19 cellular contexts compared by ENCODE assay signal in genomic region chr18:31976242-31976641, GRCh38. TPM values are rescaled to one million over a fixed set of nuclear protein-coding genes. Genes with fewer than 3 reads are reported as not detected.
DNase-seq lines count a peak whose midpoint lies in the region; ATAC-seq, FAIRE-seq and TF ChIP-seq lines count a peak whose summit lies in the region.
"Had no signal": no experiment of that assay in that cellular context is flagged by ENCODE, and none has a peak within 500 bp of the region (broad histone marks: within the 10 kb centered on the region; RNA-seq: fewer than 3 reads in every experiment).

No MANE protein-coding gene starts in this region.

- H2BK15ac ChIP-seq in neuronal stem cell (ENCODE audit: low read length), result no peak overlapping the region

- no peak overlapping the region for H3K4me3 Mint-ChIP-seq in GM23338
- H3K4me3 Mint-ChIP-seq: CD4-positive, alpha-beta memory T cell; HFFc6 had no signal

- H2AFZ ChIP-seq in GM23338 (peak overlapping the region; percentile 72), neuronal stem cell (ENCODE audit: low read length) (no peak overlapping the region)
- H2AFZ ChIP-seq: GM23248 had no signal

- peak; percentile 7 for FAIRE-seq in bronchial epithelial cell (lab: Jason Lieb, UNC)
- FAIRE-seq: G401.6, GM12892, H54 had no signal

- peaks cover 46% of the 10 kb centered on the region for H3K36me3 Mint-ChIP-seq in GM23338 (ENCODE audit: low read depth)

- no CpG with 5 or more reads among the region's 3 CpGs for WGBS in neuronal stem cell (ENCODE audit: extremely low coverage in 2 of 2, insufficient read length in 2 of 2, insufficient replicate concordance in 1 of 2), 2 donors

- H3K27ac Mint-ChIP-seq in GM23338, result no peak overlapping the region
- H3K27ac Mint-ChIP-seq: CD4-positive, alpha-beta memory T cell; HFFc6 had no signal

- H3K9me3 Mint-ChIP-seq in GM23338, result peaks cover 77% of the 10 kb centered on the region

- no peak overlapping the region for H3K4ac ChIP-seq in neuronal stem cell (ENCODE audit: low read length)

- no peaks in the 10 kb centered on the region for H3K4me1 Mint-ChIP-seq in GM23338

- no peak for ATAC-seq in GM23338
- no peak for ATAC-seq in GM21423 (IDR thresholded peaks at IDR 0.05; ENCODE audit: unreplicated experiment)

- no peak overlapping the region for H3K27ac ChIP-seq in GM23338 (ENCODE audit: low read depth)
- H3K27ac ChIP-seq in neuronal stem cell (replicated peaks; ENCODE audit: low read length), result no peak overlapping the region
- H3K27ac ChIP-seq: GM23248 had no signal

- H3K23ac ChIP-seq in neuronal stem cell (ENCODE audit: low read depth, low read length, poor library complexity), result no peak overlapping the region

- no peak overlapping the region for H3K4me3 ChIP-seq in GM23338
- H3K4me3 ChIP-seq in bronchial epithelial cell (ENCODE audit: low read depth, low read length), result no peak overlapping the region
- H3K4me3 ChIP-seq in neuronal stem cell (ENCODE audit: low read length in 2 of 2), result no peak overlapping the region
- H3K4me3 ChIP-seq: GM23248, HAP-1 had no signal

- H4K8ac ChIP-seq in neuronal stem cell (ENCODE audit: low read depth, low read length), result no peak overlapping the region

- H2BK5ac ChIP-seq in neuronal stem cell (ENCODE audit: low read length), result no peak overlapping the region

- DNase-seq in GM23338 (ENCODE audit: low spot score), result no peak
- peak; percentile 34 for DNase-seq in NCI-H146 (lab: John Stamatoyannopoulos, UW)
- no peak for DNase-seq in bronchial epithelial cell (ENCODE audit: low read depth)
- peak; percentile 40 for DNase-seq in left kidney (ENCODE audit: low read depth, low spot score)
- DNase-seq in COLO829 (ENCODE audit: low spot score), result no peak
- DNase-seq in neuronal stem cell (ENCODE audit: low spot score), result no peak
- no peak for DNase-seq in NCI-H510A treated with DMSO at 0.1 percent for 48 hours (lab: John Stamatoyannopoulos, UW)
- DNase-seq: C1 segment of cervical spinal cord; Caco-2; CD4-positive, alpha-beta memory T cell; DMS153; DND-41; GM23248; HFFc6 had no signal

- H3K9me2 ChIP-seq in GM23338 (ENCODE audit: insufficient read depth), result peaks cover 2% of the 10 kb centered on the region; the same call in 1 of the 2 replicates

- no peaks in the 10 kb centered on the region for H3F3A ChIP-seq in GM23338 (replicated peaks; ENCODE audit: low read depth)

- H3K27me3 ChIP-seq in GM23338 (ENCODE audit: insufficient read depth) (no peaks in the 10 kb centered on the region), bronchial epithelial cell (ENCODE audit: control insufficient read depth, insufficient read depth, low read length) (no peaks in the 10 kb centered on the region), neuronal stem cell (ENCODE audit: control insufficient read depth in 3 of 3, insufficient read depth in 3 of 3, low read depth in 1 of 3, low read length in 3 of 3) (no peaks in the 10 kb centered on the region)

- no peaks in the 10 kb centered on the region; the same call in 1 of the 2 replicates for H3K36me3 ChIP-seq in GM23338 (ENCODE audit: insufficient read depth)
- no peaks in the 10 kb centered on the region for H3K36me3 ChIP-seq in bronchial epithelial cell (ENCODE audit: control insufficient read depth, insufficient read depth, low read length)
- no peaks in the 10 kb centered on the region for H3K36me3 ChIP-seq in neuronal stem cell (replicated peaks in 1 of 2; ENCODE audit: control insufficient read depth in 2 of 2, insufficient read depth in 2 of 2, low read length in 2 of 2)
- H3K36me3 ChIP-seq: HAP-1 had no signal

- no peak overlapping the region for H3K9ac ChIP-seq in neuronal stem cell (ENCODE audit: low read depth, low read length, poor library complexity)
- H3K9ac ChIP-seq: GM23248 had no signal

- H3K79me2 ChIP-seq in GM23338 (replicated peaks; ENCODE audit: insufficient read depth), result no peaks in the 10 kb centered on the region

- peaks cover 4 to 8% of the 10 kb centered on the region in 2 donors for H3K9me3 ChIP-seq in neuronal stem cell (replicated peaks in 1 of 2; ENCODE audit: control insufficient read depth in 2 of 2, insufficient read depth in 1 of 2, low read depth in 1 of 2, low read length in 2 of 2)
- H3K9me3 ChIP-seq: Caco-2 had no signal

- H3K18ac ChIP-seq in neuronal stem cell (ENCODE audit: low read length), result no peak overlapping the region

- H3K27me3 Mint-ChIP-seq in GM23338 (ENCODE audit: insufficient read depth, low read depth, poor library complexity), result peaks cover 5% of the 10 kb centered on the region
- H3K27me3 Mint-ChIP-seq: CD4-positive, alpha-beta memory T cell had no signal

- H3K4me2 ChIP-seq in GM23338 (no peak overlapping the region), neuronal stem cell (ENCODE audit: insufficient read depth, low read length, poor library complexity, severe bottlenecking) (no peak overlapping the region)

- no peak overlapping the region for H3K14ac ChIP-seq in neuronal stem cell (ENCODE audit: low read length)

- no peak for TF ChIP-seq CTCF in GM23338 (conservative IDR thresholded peaks at IDR 0.05; ENCODE audit: low read depth in 2 of 2)
- TF ChIP-seq CTCF in bronchial epithelial cell (IDR thresholded peaks at IDR 0.05; ENCODE audit: insufficient read depth, low read length, severe bottlenecking), result no peak

- H3K4me1 ChIP-seq in GM23338 (ENCODE audit: insufficient read depth) (no peaks in the 10 kb centered on the region), neuronal stem cell (ENCODE audit: control insufficient read depth in 2 of 2, insufficient read depth in 1 of 2, low read depth in 1 of 2, low read length in 2 of 2) (no peaks in the 10 kb centered on the region)
- H3K4me1 ChIP-seq: Caco-2 had no signal

- H4K20me1 ChIP-seq in GM23338 (replicated peaks; ENCODE audit: insufficient read depth), result no peaks in the 10 kb centered on the region

- no peak overlapping the region for H2BK12ac ChIP-seq in neuronal stem cell (ENCODE audit: low read length)

- H2AK5ac ChIP-seq in neuronal stem cell (ENCODE audit: low read depth, low read length), result no peak overlapping the region

- no peak overlapping the region for H4K91ac ChIP-seq in neuronal stem cell (ENCODE audit: low read depth, low read length, poor library complexity)

- H3K79me1 ChIP-seq in neuronal stem cell (ENCODE audit: low read depth, low read length), result no peaks in the 10 kb centered on the region

- H2BK120ac ChIP-seq in neuronal stem cell (ENCODE audit: low read depth, low read length), result no peak overlapping the region

TF ChIP-seq in GM23338, 12 proteins besides CTCF, POLR2A, EP300 and RAD21 (continues in another document):
- no peak for TF ChIP-seq ZNF331 (CRISPR knock-in tag; IDR thresholded peaks at IDR 0.05; ENCODE audit: low read depth)
- TF ChIP-seq NANOG (IDR thresholded peaks at IDR 0.05; ENCODE audit: borderline replicate concordance), result no peak
- TF ChIP-seq STAT1 (IDR thresholded peaks at IDR 0.05; ENCODE audit: unreplicated experiment), result no peak
- TF ChIP-seq POLR2AphosphoS5 (IDR thresholded peaks at IDR 0.05; ENCODE audit: low read depth), result no peak
- TF ChIP-seq ETS1 (IDR thresholded peaks at IDR 0.05), result no peak
- no peak for TF ChIP-seq EZH2 (IDR thresholded peaks at IDR 0.05; ENCODE audit: low read depth, unreplicated experiment)
- no peak for TF ChIP-seq JUNB (IDR thresholded peaks at IDR 0.05; ENCODE audit: unreplicated experiment)
- TF ChIP-seq EZH2phosphoT487 (IDR thresholded peaks at IDR 0.05; ENCODE audit: unreplicated experiment), result no peak
- TF ChIP-seq ZNF114 (CRISPR knock-in tag; IDR thresholded peaks at IDR 0.05), result no peak

RNA-seq across cellular contexts. Expression of gene TRAPPC8, which starts 33.3 kb away (rescaled TPM):
- total RNA-seq in GM23338 (2014; rRNA removed; shearing (Covaris generic)), result 45.5 and 66.2 TPM in 2 replicates
- polyA plus RNA-seq in GM23338 (2016; fragmentation: Nextera tagmentation; extraction: Ambion mirVana), result 20.1 and 27.2 TPM in 2 replicates
- total RNA-seq in bronchial epithelial cell, result 37.4 and 37.9 TPM in 2 replicates
- 20.0 TPM for polyA plus RNA-seq in neuronal stem cell (2013, experiment 1 of 2)
- polyA plus RNA-seq in neuronal stem cell (2013, experiment 2 of 2), result 19.5 TPM

RNA-seq across cellular contexts. Expression of gene RNF125, which starts 42.4 kb away (rescaled TPM):
- total RNA-seq in GM23338 (2014; rRNA removed; shearing (Covaris generic)), result 29.2 and 34.8 TPM in 2 replicates
- 10.9 and 11.4 TPM in 2 replicates for polyA plus RNA-seq in GM23338 (2016; fragmentation: Nextera tagmentation; extraction: Ambion mirVana)
- 0.90 and 1.3 TPM in 2 replicates for total RNA-seq in bronchial epithelial cell
- 3.4 TPM for polyA plus RNA-seq in neuronal stem cell (2013, experiment 1 of 2)
- 3.2 TPM for polyA plus RNA-seq in neuronal stem cell (2013, experiment 2 of 2)

Comparison
In these comparisons a context has a peak if more than half of its experiments do, and no peak if none do; other contexts are left out.
1. DNase-seq: peak in NCI-H146 (single experiment) and left kidney (single experiment); none in GM23338 (single experiment), bronchial epithelial cell (single experiment), COLO829 (single experiment), neuronal stem cell (single experiment) and NCI-H510A treated with DMSO at 0.1 percent for 48 hours (single experiment).
2. RNA of gene RNF125, which starts 42.4 kb away (total RNA-seq): 29.2 to 34.8 TPM in GM23338; 0.90 to 1.3 TPM in bronchial epithelial cell; every median in the first group is over 10 times any median in the second.